In the genomic region with DNA sequence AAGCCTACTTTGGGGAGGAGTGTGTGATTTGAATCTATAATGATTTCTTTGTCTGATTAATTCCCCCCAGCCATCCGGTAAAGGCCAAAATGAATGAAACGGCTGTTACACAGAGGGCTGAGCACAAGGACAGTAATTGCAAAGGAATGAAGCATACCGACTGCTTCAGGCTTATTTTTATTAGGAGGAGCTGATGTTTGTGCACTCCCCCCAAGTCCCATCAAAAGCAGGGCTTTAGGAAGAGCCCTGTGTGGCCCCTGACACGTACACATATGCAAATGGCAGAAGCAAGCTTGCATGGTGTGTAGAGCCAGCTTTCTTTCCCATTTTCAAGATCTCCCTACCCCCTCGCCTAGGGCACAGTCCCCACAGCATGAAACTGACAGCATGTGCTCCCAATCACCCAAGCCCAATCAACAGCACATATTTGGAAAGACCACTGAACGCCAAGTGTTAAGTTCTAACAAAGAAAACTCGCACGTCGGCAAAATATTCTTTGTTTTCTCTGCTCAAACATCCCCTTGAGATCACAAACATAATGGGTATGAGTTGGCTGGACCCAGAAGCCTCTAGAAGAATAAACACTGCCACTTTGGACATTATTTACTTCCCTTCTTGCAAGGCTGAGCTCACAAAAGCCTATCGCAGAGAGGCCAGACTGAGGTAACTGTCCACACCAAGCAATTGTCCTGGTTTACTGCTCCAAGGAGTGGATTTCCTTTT, we compare ENCODE assay signal across 10 cellular contexts.
A peak's percentile ranks its signal among the peaks of the same experiment; 100 is the strongest.
DNase-seq lines count a peak whose midpoint lies in the region; ATAC-seq and TF ChIP-seq lines count a peak whose summit lies in the region.
"Had no signal": no experiment of that assay in that cellular context is flagged by ENCODE, and none has a peak within 500 bp of the region (broad histone marks: within the 10 kb centered on the region; RNA-seq: fewer than 3 reads in every experiment).

No MANE protein-coding gene starts in this region.

- TF ChIP-seq CTCF in colonic mucosa (IDR thresholded peaks at IDR 0.05) = no peak
- TF ChIP-seq CTCF in thoracic aorta (IDR thresholded peaks at IDR 0.05) = no peak

- intact Hi-C loops in colonic mucosa (cut with DNase I) = no loop called here

- ATAC-seq in thoracic aorta (ENCODE audit: insufficient number of reproducible peaks, low FRiP score, low read depth) (no peak), GM21786 (IDR thresholded peaks at IDR 0.05; ENCODE audit: unreplicated experiment) (no peak), HG03159 (IDR thresholded peaks at IDR 0.05; ENCODE audit: unreplicated experiment) (no peak)

- H3K36me3 ChIP-seq in colonic mucosa = no peaks in the 10 kb centered on the region
- H3K36me3 ChIP-seq in thoracic aorta = no peaks in the 10 kb centered on the region

- H3K9me3 ChIP-seq in colonic mucosa (no peaks in the 10 kb centered on the region), thoracic aorta (no peaks in the 10 kb centered on the region)

- H3K4me3 ChIP-seq in colonic mucosa (no peak overlapping the region), thoracic aorta (no peak overlapping the region)

- peak overlapping the region; percentile 39 for H3K27ac ChIP-seq in colonic mucosa
- peak overlapping the region; percentile 66 to 86 for H3K27ac ChIP-seq in thoracic aorta

- H3K27me3 ChIP-seq in colonic mucosa (no peaks in the 10 kb centered on the region), thoracic aorta (replicated peaks; ENCODE audit: insufficient read depth) (no peaks in the 10 kb centered on the region)

- H3K4me1 ChIP-seq in colonic mucosa (no peaks in the 10 kb centered on the region), thoracic aorta (ENCODE audit: control insufficient read depth in 1 of 2, low read depth in 2 of 2) (peaks cover 7 to 32% of the 10 kb centered on the region in 2 donors)

- H3K9ac ChIP-seq in colonic mucosa (ENCODE audit: low read depth in 2 of 2, low read length in 2 of 2) = no peak overlapping the region

- DNase-seq in HT1080 (ENCODE audit: low read depth) = peak; percentile 92
- no peak for DNase-seq in colonic mucosa
- DNase-seq in kidney tubule cell (ENCODE audit: low spot score) = peak; percentile 95
- no peak for DNase-seq in thoracic aorta (ENCODE audit: low spot score)
- no peak for DNase-seq in Kasumi-1 (lab: John Stamatoyannopoulos, UW)
- DNase-seq in SHP77 (lab: John Stamatoyannopoulos, UW) = no peak
- DNase-seq: erythroblast, NCI-H2029 treated with DMSO at 0.1 percent for 48 hours had no signal

Comparison
In these comparisons a context has a peak if more than half of its experiments do, and no peak if none do; other contexts are left out.
1. DNase-seq: peak in HT1080 (single experiment) and kidney tubule cell (single experiment); none in colonic mucosa (single experiment), thoracic aorta (single experiment), Kasumi-1 (0 of 2) and SHP77 (0 of 2).